Comparison of ENCODE assay signal across 15 cellular contexts in genomic region chr22:46004105-46004866, GRCh38. TPM values are rescaled to one million over a fixed set of nuclear protein-coding genes. Genes with fewer than 3 reads are reported as not detected.
A peak's percentile ranks its signal among the peaks of the same experiment; 100 is the strongest.
DNase-seq lines count a peak whose midpoint lies in the region; ATAC-seq and TF ChIP-seq lines count a peak whose summit lies in the region.
"Had no signal": no experiment of that assay in that cellular context is flagged by ENCODE, and none has a peak within 500 bp of the region (broad histone marks: within the 10 kb centered on the region; RNA-seq: fewer than 3 reads in every experiment).

No MANE protein-coding gene starts in this region.

- CTCF ChIA-PET in RWPE1 (lab: Yijun Ruan, JAX), result no interaction called here

- no peak for DNase-seq in activated T-cell treated with anti-CD3 and anti-CD28 coated beads, Interleukin-2, amount 50 U/mL, for 72 hours
- DNase-seq in activated T-cell treated with anti-CD3 and anti-CD28 coated beads, Interleukin-2, amount 50 U/mL, for 48 hours, result no peak
- no peak for DNase-seq in RWPE1 (ENCODE audit: low spot score)
- peak; percentile 17 to 73 (median 60) for DNase-seq in right cardiac atrium
- no peak for DNase-seq in stimulated activated naive B cell treated with anti-CD40 and anti-IgM and Interleukin-4, amounts not matched to agents 10 μg/mL and 1 μg/mL and 100 μg/mL, for 72 hours
- DNase-seq in substantia nigra (lab: John Stamatoyannopoulos, UW), result no peak
- DNase-seq in inferior parietal cortex (ENCODE audit: extremely low spot score), result no peak
- DNase-seq in GOT3 (lab: John Stamatoyannopoulos, UW), result no peak
- DNase-seq: amniotic stem cell; DMS53; NCI-H1105 treated with DMSO at 0.1 percent for 48 hours; NCI-H524; stimulated activated CD4-positive, alpha-beta T cell treated with anti-CD3 and anti-CD28 coated beads, Interleukin-15, amount 100 ng/mL, for 24 hours; T-helper 9 cell; upper lobe of left lung had no signal

- peak overlapping the region; percentile 100 for H3K27ac ChIP-seq in RWPE1
- no peak overlapping the region for H3K27ac ChIP-seq in right cardiac atrium (ENCODE audit: low read length)
- no peak overlapping the region for H3K27ac ChIP-seq in substantia nigra (ENCODE audit: low read depth, low read length, poor library complexity, severe bottlenecking)
- H3K27ac ChIP-seq: upper lobe of left lung had no signal

- no peaks in the 10 kb centered on the region for H3K27me3 Mint-ChIP-seq in activated T-cell treated with anti-CD3 and anti-CD28 coated beads, Interleukin-2, amount 50 U/mL, for 72 hours (ENCODE audit: low read depth)
- peaks cover 0 to 21% of the 10 kb centered on the region in 2 donors for H3K27me3 Mint-ChIP-seq in stimulated activated naive B cell treated with anti-CD40 and anti-IgM and Interleukin-4, amounts not matched to agents 10 μg/mL and 1 μg/mL and 100 μg/mL, for 72 hours

- no peaks in the 10 kb centered on the region for H3K9me3 ChIP-seq in right cardiac atrium (ENCODE audit: control insufficient read depth, low read length)
- H3K9me3 ChIP-seq: upper lobe of left lung had no signal

- no peaks in the 10 kb centered on the region for H3K27me3 ChIP-seq in right cardiac atrium (ENCODE audit: control insufficient read depth, insufficient read depth)
- H3K27me3 ChIP-seq: upper lobe of left lung had no signal

- H3K36me3 Mint-ChIP-seq in activated T-cell treated with anti-CD3 and anti-CD28 coated beads, Interleukin-2, amount 50 U/mL, for 72 hours (ENCODE audit: insufficient read depth in 2 of 2), result no peaks in the 10 kb centered on the region
- no peaks in the 10 kb centered on the region for H3K36me3 Mint-ChIP-seq in stimulated activated naive B cell treated with anti-CD40 and anti-IgM and Interleukin-4, amounts not matched to agents 10 μg/mL and 1 μg/mL and 100 μg/mL, for 72 hours

- H3K4me1 ChIP-seq in right cardiac atrium (ENCODE audit: control insufficient read depth, insufficient read depth, low read length), result peaks cover 12% of the 10 kb centered on the region

- ATAC-seq in activated T-cell treated with anti-CD3 and anti-CD28 coated beads, Interleukin-2, amount 50 U/mL, for 72 hours (replicated peaks in 1 of 2), result peak; percentile 28 to 35
- ATAC-seq in right cardiac atrium, result no peak
- peak; percentile 58 for ATAC-seq in stimulated activated naive B cell treated with anti-CD40 and anti-IgM and Interleukin-4, amounts not matched to agents 10 μg/mL and 1 μg/mL and 100 μg/mL, for 72 hours (replicated peaks)

- no peak overlapping the region for H3K27ac Mint-ChIP-seq in activated T-cell treated with anti-CD3 and anti-CD28 coated beads, Interleukin-2, amount 50 U/mL, for 72 hours
- H3K27ac Mint-ChIP-seq in stimulated activated naive B cell treated with anti-CD40 and anti-IgM and Interleukin-4, amounts not matched to agents 10 μg/mL and 1 μg/mL and 100 μg/mL, for 72 hours, result no peak overlapping the region

- WGBS in right cardiac atrium, result 83% methylated on average over 19 of the region's 19 CpGs

- POLR2A ChIA-PET in RWPE1 (lab: Yijun Ruan, JAX; ENCODE audit: low non-redundant PET), result no interaction called here

- peaks cover 19% of the 10 kb centered on the region for H3K4me1 Mint-ChIP-seq in activated T-cell treated with anti-CD3 and anti-CD28 coated beads, Interleukin-2, amount 50 U/mL, for 72 hours (ENCODE audit: low read depth)
- H3K4me1 Mint-ChIP-seq in stimulated activated naive B cell treated with anti-CD40 and anti-IgM and Interleukin-4, amounts not matched to agents 10 μg/mL and 1 μg/mL and 100 μg/mL, for 72 hours, result peaks cover 23 to 42% of the 10 kb centered on the region in 2 donors

- no peak overlapping the region for H3K4me3 ChIP-seq in right cardiac atrium (ENCODE audit: low read length)
- H3K4me3 ChIP-seq: upper lobe of left lung had no signal

- intact Hi-C loops in right cardiac atrium (cut with DNase I), result loop anchor here in 1 of 4 donors (10.0 kb wide), 2 partner anchors 71 to 291 kb away; partner anchors contain the start of gene GTSE1

- TF ChIP-seq CTCF in RWPE1 (conservative IDR thresholded peaks at IDR 0.05; ENCODE audit: low read depth), result no peak

- H3K4me3 Mint-ChIP-seq in activated T-cell treated with anti-CD3 and anti-CD28 coated beads, Interleukin-2, amount 50 U/mL, for 72 hours, result peak overlapping the region; percentile 6 to 49
- peak overlapping the region; percentile 12 to 33 for H3K4me3 Mint-ChIP-seq in stimulated activated naive B cell treated with anti-CD40 and anti-IgM and Interleukin-4, amounts not matched to agents 10 μg/mL and 1 μg/mL and 100 μg/mL, for 72 hours

- peaks cover 0 to 2% of the 10 kb centered on the region in 2 donors for H3K9me3 Mint-ChIP-seq in activated T-cell treated with anti-CD3 and anti-CD28 coated beads, Interleukin-2, amount 50 U/mL, for 72 hours
- no peaks in the 10 kb centered on the region for H3K9me3 Mint-ChIP-seq in stimulated activated naive B cell treated with anti-CD40 and anti-IgM and Interleukin-4, amounts not matched to agents 10 μg/mL and 1 μg/mL and 100 μg/mL, for 72 hours

RNA-seq across cellular contexts. Expression of gene WNT7B, which starts 27.3 kb away (rescaled TPM):
- total RNA-seq in activated T-cell treated with anti-CD3 and anti-CD28 coated beads, Interleukin-2, amount 50 U/mL, for 72 hours, result not detected
- not detected for total RNA-seq in right cardiac atrium
- not detected for polyA plus RNA-seq in right cardiac atrium

Comparison
In these comparisons a context has a peak if more than half of its experiments do, and no peak if none do; other contexts are left out.
1. ATAC-seq: peak in activated T-cell treated with anti-CD3 and anti-CD28 coated beads, Interleukin-2, amount 50 U/mL, for 72 hours (2 of 2) and stimulated activated naive B cell treated with anti-CD40 and anti-IgM and Interleukin-4, amounts not matched to agents 10 μg/mL and 1 μg/mL and 100 μg/mL, for 72 hours (2 of 2); none in right cardiac atrium (0 of 2).
2. DNase-seq: peak in right cardiac atrium (3 of 3); none in activated T-cell treated with anti-CD3 and anti-CD28 coated beads, Interleukin-2, amount 50 U/mL, for 72 hours (0 of 2), activated T-cell treated with anti-CD3 and anti-CD28 coated beads, Interleukin-2, amount 50 U/mL, for 48 hours (0 of 2), RWPE1 (single experiment), stimulated activated naive B cell treated with anti-CD40 and anti-IgM and Interleukin-4, amounts not matched to agents 10 μg/mL and 1 μg/mL and 100 μg/mL, for 72 hours (single experiment), substantia nigra (0 of 49), inferior parietal cortex (single experiment) and GOT3 (single experiment).